ENCODE assay signal across 29 cellular contexts in genomic region chr22:49763138-49763537, GRCh38.
DNase-seq lines count a peak whose midpoint lies in the region; ATAC-seq and TF ChIP-seq lines count a peak whose summit lies in the region.
"Had no signal": no experiment of that assay in that cellular context is flagged by ENCODE, and none has a peak within 500 bp of the region (broad histone marks: within the 10 kb centered on the region; RNA-seq: fewer than 3 reads in every experiment).

No MANE protein-coding gene starts in this region.

- peak; percentile 3 for DNase-seq in activated CD4-positive, alpha-beta T cell treated with anti-CD3 and anti-CD28 coated beads for 1 hour
- no peak for DNase-seq in activated CD4-positive, alpha-beta T cell treated with anti-CD3 and anti-CD28 coated beads, Interleukin-2, amount 50 U/mL, for 1 hour
- DNase-seq in COLO668 (lab: John Stamatoyannopoulos, UW; ENCODE audit: unreplicated experiment) = peak; percentile 75
- peak; percentile 7 for DNase-seq in NCI-H748 treated with DMSO at 0.1 percent for 48 hours (lab: John Stamatoyannopoulos, UW)
- peak; percentile 74 for DNase-seq in mesenteric fat pad (ENCODE audit: low spot score)
- no peak for DNase-seq in T-helper 2 cell treated with Interferon-gamma antibody and Interleukin-4, amounts not matched to agents 5 μg/mL and 100 μg/mL, for 36 hours (ENCODE audit: low spot score)
- no peak for DNase-seq in WTC11 (ENCODE audit: low spot score)
- DNase-seq: activated CD4-positive, alpha-beta T cell treated with anti-CD3 and anti-CD28 coated beads for 36 hours; activated naive CD4-positive, alpha-beta T cell treated with anti-CD3 and anti-CD28 coated beads, Interleukin-2, amount 50 U/mL, for 16 hours; AML-193; amygdala; DMS 273 treated with DMSO at 0.1 percent for 48 hours; effector CD8-positive, alpha-beta T cell; erythroblast; left ventricle myocardium inferior; mesenchymal stem cell; MV-4-11; NCI-H2171 treated with DMSO at 0.1 percent for 48 hours; NCI-H526; SHP77; stimulated activated CD4-positive, alpha-beta T cell treated with anti-CD3 and anti-CD28 coated beads, Interleukin-2, amount 100 ng/mL, for 24 hours; stimulated activated CD8-positive, alpha-beta memory T cell treated with anti-CD3 and anti-CD28 coated beads, Interleukin-4, amount 100 ng/mL, for 48 hours; stimulated activated naive CD8-positive, alpha-beta T cell treated with anti-CD3 and anti-CD28 coated beads, Interleukin-15, amount 100 ng/mL, for 72 hours; T-helper 2 cell; uterus had no signal

- no peak for TF ChIP-seq CTCF in WTC11 (IDR thresholded peaks at IDR 0.05)

- peaks cover 4% of the 10 kb centered on the region for H3K9me3 Mint-ChIP-seq in T-helper 2 cell treated with Interferon-gamma antibody and Interleukin-4, amounts not matched to agents 5 μg/mL and 100 μg/mL, for 36 hours
- peaks cover 12% of the 10 kb centered on the region for H3K9me3 Mint-ChIP-seq in WTC11

- H3K27ac Mint-ChIP-seq in T-helper 2 cell treated with Interferon-gamma antibody and Interleukin-4, amounts not matched to agents 5 μg/mL and 100 μg/mL, for 36 hours = no peak overlapping the region
- no peak overlapping the region for H3K27ac Mint-ChIP-seq in WTC11
- H3K27ac Mint-ChIP-seq: activated CD4-positive, alpha-beta T cell treated with anti-CD3 and anti-CD28 coated beads for 36 hours; activated T-helper 2 cell treated with anti-CD3 and anti-CD28 coated beads, Interferon-gamma antibody, Interleukin-2, Interleukin-4, amounts not matched to agents 10 μg/mL and 5 μg/mL and 100 μg/mL, durations not matched to agents 14 hours and 24 hours and 36 hours; CD8-positive, alpha-beta T cell had no signal

- H3K36me3 Mint-ChIP-seq in T-helper 2 cell treated with Interferon-gamma antibody and Interleukin-4, amounts not matched to agents 5 μg/mL and 100 μg/mL, for 36 hours (ENCODE audit: low read depth) = peaks cover 2% of the 10 kb centered on the region
- peaks cover 8% of the 10 kb centered on the region for H3K36me3 Mint-ChIP-seq in WTC11

- no peaks in the 10 kb centered on the region for H3K27me3 Mint-ChIP-seq in T-helper 2 cell treated with Interferon-gamma antibody and Interleukin-4, amounts not matched to agents 5 μg/mL and 100 μg/mL, for 36 hours (ENCODE audit: low read depth)
- H3K27me3 Mint-ChIP-seq in WTC11 (ENCODE audit: low read depth) = no peaks in the 10 kb centered on the region
- H3K27me3 Mint-ChIP-seq: activated CD4-positive, alpha-beta T cell treated with anti-CD3 and anti-CD28 coated beads for 36 hours; stimulated activated naive CD8-positive, alpha-beta T cell treated with anti-CD3 and anti-CD28 coated beads, Interleukin-15, amount 100 ng/mL, for 72 hours had no signal

- no peak overlapping the region for H3K4me3 Mint-ChIP-seq in T-helper 2 cell treated with Interferon-gamma antibody and Interleukin-4, amounts not matched to agents 5 μg/mL and 100 μg/mL, for 36 hours
- H3K4me3 Mint-ChIP-seq in WTC11 = no peak overlapping the region
- H3K4me3 Mint-ChIP-seq: activated CD4-positive, alpha-beta T cell treated with anti-CD3 and anti-CD28 coated beads for 36 hours; CD8-positive, alpha-beta T cell; IgD-negative memory B cell; stimulated activated naive CD8-positive, alpha-beta T cell treated with anti-CD3 and anti-CD28 coated beads, Interleukin-15, amount 100 ng/mL, for 72 hours had no signal

- CTCF ChIA-PET in WTC11 (lab: Charles Lee) = interaction anchor here (1.3 kb wide), 1 partner anchor 268 kb away, joined by 3 read pairs; no protein-coding TSS in a partner anchor

- POLR2A ChIA-PET in WTC11 (lab: Charles Lee) = no interaction called here

- H3K4me1 Mint-ChIP-seq in T-helper 2 cell treated with Interferon-gamma antibody and Interleukin-4, amounts not matched to agents 5 μg/mL and 100 μg/mL, for 36 hours (ENCODE audit: low read depth) = peaks cover 22% of the 10 kb centered on the region
- peaks cover 6% of the 10 kb centered on the region for H3K4me1 Mint-ChIP-seq in WTC11

- no peak for ATAC-seq in GM21737 (IDR thresholded peaks at IDR 0.05; ENCODE audit: unreplicated experiment)
- no peak for ATAC-seq in WTC11
- ATAC-seq: activated CD4-positive, alpha-beta T cell treated with anti-CD3 and anti-CD28 coated beads for 36 hours; CD8-positive, alpha-beta T cell; stimulated activated naive CD8-positive, alpha-beta T cell treated with anti-CD3 and anti-CD28 coated beads, Interleukin-15, amount 100 ng/mL, for 72 hours had no signal

TF ChIP-seq in WTC11, 78 proteins besides CTCF, POLR2A, EP300 and RAD21:
- TF ChIP-seq ZNF232 (CRISPR knock-in tag; IDR thresholded peaks at IDR 0.05) (no peak), JUN (CRISPR knock-in tag; IDR thresholded peaks at IDR 0.05) (no peak), GRHL2 (CRISPR knock-in tag; IDR thresholded peaks at IDR 0.05; ENCODE audit: insufficient replicate concordance, severe bottlenecking) (no peak), OVOL2 (CRISPR knock-in tag; IDR thresholded peaks at IDR 0.05; ENCODE audit: borderline replicate concordance) (no peak), NFYB (CRISPR knock-in tag; conservative IDR thresholded peaks at IDR 0.05; ENCODE audit: low read depth) (no peak), SOX15 (CRISPR knock-in tag; IDR thresholded peaks at IDR 0.05) (no peak), GABPB1 (CRISPR knock-in tag; IDR thresholded peaks at IDR 0.05) (no peak), GTF2I (CRISPR knock-in tag; conservative IDR thresholded peaks at IDR 0.05) (no peak), SMAD3 (CRISPR knock-in tag; IDR thresholded peaks at IDR 0.05; ENCODE audit: borderline replicate concordance) (no peak), ZNF423 (CRISPR knock-in tag; IDR thresholded peaks at IDR 0.05) (no peak), FOXP1 (CRISPR knock-in tag; IDR thresholded peaks at IDR 0.05; ENCODE audit: borderline replicate concordance) (no peak), MYBL2 (CRISPR knock-in tag; IDR thresholded peaks at IDR 0.05) (no peak), ELF4 (CRISPR knock-in tag; IDR thresholded peaks at IDR 0.05; ENCODE audit: low read depth) (no peak), NFATC4 (CRISPR knock-in tag; IDR thresholded peaks at IDR 0.05) (no peak), ATF2 (CRISPR knock-in tag; IDR thresholded peaks at IDR 0.05; ENCODE audit: borderline replicate concordance, low read depth) (no peak), IRF2 (CRISPR knock-in tag; IDR thresholded peaks at IDR 0.05; ENCODE audit: borderline replicate concordance, low read depth) (no peak)
- TF ChIP-seq, protein P1, sequence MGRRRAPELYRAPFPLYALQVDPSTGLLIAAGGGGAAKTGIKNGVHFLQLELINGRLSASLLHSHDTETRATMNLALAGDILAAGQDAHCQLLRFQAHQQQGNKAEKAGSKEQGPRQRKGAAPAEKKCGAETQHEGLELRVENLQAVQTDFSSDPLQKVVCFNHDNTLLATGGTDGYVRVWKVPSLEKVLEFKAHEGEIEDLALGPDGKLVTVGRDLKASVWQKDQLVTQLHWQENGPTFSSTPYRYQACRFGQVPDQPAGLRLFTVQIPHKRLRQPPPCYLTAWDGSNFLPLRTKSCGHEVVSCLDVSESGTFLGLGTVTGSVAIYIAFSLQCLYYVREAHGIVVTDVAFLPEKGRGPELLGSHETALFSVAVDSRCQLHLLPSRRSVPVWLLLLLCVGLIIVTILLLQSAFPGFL (CRISPR knock-in tag; IDR thresholded peaks at IDR 0.05; ENCODE audit: borderline replicate concordance) = no peak
- TF ChIP-seq, protein P2, sequence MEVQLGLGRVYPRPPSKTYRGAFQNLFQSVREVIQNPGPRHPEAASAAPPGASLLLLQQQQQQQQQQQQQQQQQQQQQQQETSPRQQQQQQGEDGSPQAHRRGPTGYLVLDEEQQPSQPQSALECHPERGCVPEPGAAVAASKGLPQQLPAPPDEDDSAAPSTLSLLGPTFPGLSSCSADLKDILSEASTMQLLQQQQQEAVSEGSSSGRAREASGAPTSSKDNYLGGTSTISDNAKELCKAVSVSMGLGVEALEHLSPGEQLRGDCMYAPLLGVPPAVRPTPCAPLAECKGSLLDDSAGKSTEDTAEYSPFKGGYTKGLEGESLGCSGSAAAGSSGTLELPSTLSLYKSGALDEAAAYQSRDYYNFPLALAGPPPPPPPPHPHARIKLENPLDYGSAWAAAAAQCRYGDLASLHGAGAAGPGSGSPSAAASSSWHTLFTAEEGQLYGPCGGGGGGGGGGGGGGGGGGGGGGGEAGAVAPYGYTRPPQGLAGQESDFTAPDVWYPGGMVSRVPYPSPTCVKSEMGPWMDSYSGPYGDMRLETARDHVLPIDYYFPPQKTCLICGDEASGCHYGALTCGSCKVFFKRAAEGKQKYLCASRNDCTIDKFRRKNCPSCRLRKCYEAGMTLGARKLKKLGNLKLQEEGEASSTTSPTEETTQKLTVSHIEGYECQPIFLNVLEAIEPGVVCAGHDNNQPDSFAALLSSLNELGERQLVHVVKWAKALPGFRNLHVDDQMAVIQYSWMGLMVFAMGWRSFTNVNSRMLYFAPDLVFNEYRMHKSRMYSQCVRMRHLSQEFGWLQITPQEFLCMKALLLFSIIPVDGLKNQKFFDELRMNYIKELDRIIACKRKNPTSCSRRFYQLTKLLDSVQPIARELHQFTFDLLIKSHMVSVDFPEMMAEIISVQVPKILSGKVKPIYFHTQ (CRISPR knock-in tag; IDR thresholded peaks at IDR 0.05) = no peak
- TF ChIP-seq, protein P3, sequence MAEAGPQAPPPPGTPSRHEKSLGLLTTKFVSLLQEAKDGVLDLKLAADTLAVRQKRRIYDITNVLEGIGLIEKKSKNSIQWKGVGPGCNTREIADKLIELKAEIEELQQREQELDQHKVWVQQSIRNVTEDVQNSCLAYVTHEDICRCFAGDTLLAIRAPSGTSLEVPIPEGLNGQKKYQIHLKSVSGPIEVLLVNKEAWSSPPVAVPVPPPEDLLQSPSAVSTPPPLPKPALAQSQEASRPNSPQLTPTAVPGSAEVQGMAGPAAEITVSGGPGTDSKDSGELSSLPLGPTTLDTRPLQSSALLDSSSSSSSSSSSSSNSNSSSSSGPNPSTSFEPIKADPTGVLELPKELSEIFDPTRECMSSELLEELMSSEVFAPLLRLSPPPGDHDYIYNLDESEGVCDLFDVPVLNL (CRISPR knock-in tag; IDR thresholded peaks at IDR 0.05; ENCODE audit: borderline replicate concordance, low read depth) = no peak

Comparison
In these comparisons a context has a peak if more than half of its experiments do, and no peak if none do; other contexts are left out.
1. DNase-seq: peak in activated CD4-positive, alpha-beta T cell treated with anti-CD3 and anti-CD28 coated beads for 1 hour (single experiment), COLO668 (single experiment), NCI-H748 treated with DMSO at 0.1 percent for 48 hours (single experiment) and mesenteric fat pad (single experiment); none in activated CD4-positive, alpha-beta T cell treated with anti-CD3 and anti-CD28 coated beads, Interleukin-2, amount 50 U/mL, for 1 hour (single experiment), T-helper 2 cell treated with Interferon-gamma antibody and Interleukin-4, amounts not matched to agents 5 μg/mL and 100 μg/mL, for 36 hours (single experiment) and WTC11 (single experiment).